ENCODE assay signal across 36 cellular contexts in the genomic region with DNA sequence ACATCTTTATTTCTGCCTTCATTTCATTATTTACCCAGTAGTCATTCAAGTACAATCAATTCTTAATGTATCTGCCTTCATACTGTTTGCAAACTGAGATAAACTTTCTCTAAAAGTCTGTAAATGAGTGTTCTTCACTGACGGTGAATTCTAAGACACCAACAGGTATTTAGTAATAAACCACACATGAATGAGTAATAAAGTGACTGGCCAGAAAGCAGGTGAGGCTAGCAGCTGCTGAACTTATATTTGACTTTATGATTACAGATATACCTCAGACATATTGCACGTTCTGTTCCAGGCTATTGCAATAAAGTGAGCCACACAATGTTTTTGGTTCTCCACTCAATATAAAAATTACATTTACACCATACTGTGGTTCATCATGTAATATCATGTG.
"Had no signal": no experiment of that assay in that cellular context is flagged by ENCODE, and none has a peak within 500 bp of the region (broad histone marks: within the 10 kb centered on the region; RNA-seq: fewer than 3 reads in every experiment).

No MANE protein-coding gene starts in this region.

- H3K27me3 Mint-ChIP-seq: activated B cell treated with CpG ODN at 0.5 μM for 24 hours; activated CD8-positive, alpha-beta T cell treated with anti-CD3 and anti-CD28 coated beads for 36 hours; activated naive CD4-positive, alpha-beta T cell treated with anti-CD3 and anti-CD28 coated beads, Interleukin-2, amount 50 U/mL, for 24 hours; activated naive CD8-positive, alpha-beta T cell treated with anti-CD3 and anti-CD28 coated beads for 36 hours; activated naive CD8-positive, alpha-beta T cell treated with anti-CD3 and anti-CD28 coated beads, Interleukin-2, amount 50 U/mL, for 24 hours; central memory CD8-positive, alpha-beta T cell; dendritic cell treated with granulocyte-macrophage colony-stimulating factor and Interleukin-4, amounts not matched to agents 40 ng/mL and 50 ng/mL, for 4 days; T-helper 17 cell had no signal

- H3K27me3 ChIP-seq: adrenal gland, body of pancreas, dorsolateral prefrontal cortex, esophagus muscularis mucosa, foreskin keratinocyte, gastrocnemius medialis, heart left ventricle had no signal

- H3K9me3 ChIP-seq: adrenal gland, body of pancreas, esophagus muscularis mucosa, gastrocnemius medialis, heart left ventricle had no signal

- H3K27ac Mint-ChIP-seq: activated B cell treated with CpG ODN at 0.5 μM for 24 hours; activated CD8-positive, alpha-beta T cell treated with anti-CD3 and anti-CD28 coated beads for 36 hours; activated naive CD4-positive, alpha-beta T cell treated with anti-CD3 and anti-CD28 coated beads for 36 hours; activated naive CD4-positive, alpha-beta T cell treated with anti-CD3 and anti-CD28 coated beads, Interleukin-2, amount 50 U/mL, for 24 hours; activated naive CD8-positive, alpha-beta T cell treated with anti-CD3 and anti-CD28 coated beads for 36 hours; activated naive CD8-positive, alpha-beta T cell treated with anti-CD3 and anti-CD28 coated beads, Interleukin-2, amount 50 U/mL, for 24 hours; activated T-helper 1 cell treated with anti-CD3 and anti-CD28 coated beads, Interleukin-12 subunit alpha, Interleukin-12 subunit beta, Interleukin-2, Interleukin-4 antibody, amounts not matched to agents 30 ng/mL and 10 ng/mL and 1 ng/mL, durations not matched to agents 14 hours and 24 hours and 36 hours; activated T-helper 2 cell treated with anti-CD3 and anti-CD28 coated beads, Interferon-gamma antibody, Interleukin-2, Interleukin-4, amounts not matched to agents 10 μg/mL and 5 μg/mL and 100 μg/mL, durations not matched to agents 14 hours and 24 hours and 36 hours; dendritic cell treated with granulocyte-macrophage colony-stimulating factor and Interleukin-4, amounts not matched to agents 40 ng/mL and 50 ng/mL, for 4 days; endodermal cell; T-helper 17 cell; T-helper 2 cell treated with Interferon-gamma antibody and Interleukin-4, amounts not matched to agents 5 μg/mL and 100 μg/mL, for 36 hours had no signal

- H3K9me3 Mint-ChIP-seq: endodermal cell had no signal

- H3K4me1 ChIP-seq: adrenal gland, body of pancreas, esophagus muscularis mucosa, foreskin keratinocyte, gastrocnemius medialis had no signal

- DNase-seq: activated B cell treated with CpG ODN at 0.5 μM for 24 hours; activated CD4-positive, alpha-beta T cell treated with anti-CD3 and anti-CD28 coated beads for 48 hours; activated CD4-positive, alpha-beta T cell treated with anti-CD3 and anti-CD28 coated beads, Interleukin-2, amount 50 U/mL, for 1 hour; activated CD4-positive, alpha-beta T cell treated with anti-CD3 and anti-CD28 coated beads, Interleukin-2, amount 50 U/mL, for 48 hours; activated CD8-positive, alpha-beta memory T cell treated with anti-CD3 and anti-CD28 coated beads for 24 hours; activated CD8-positive, alpha-beta T cell treated with anti-CD3 and anti-CD28 coated beads for 36 hours; activated effector memory CD4-positive, alpha-beta T cell treated with anti-CD3 and anti-CD28 coated beads, Interleukin-2, amount 50 U/mL, for 16 hours; activated naive CD4-positive, alpha-beta T cell treated with anti-CD3 and anti-CD28 coated beads for 36 hours; activated naive CD8-positive, alpha-beta T cell treated with anti-CD3 and anti-CD28 coated beads for 36 hours; activated naive CD8-positive, alpha-beta T cell treated with anti-CD3 and anti-CD28 coated beads, Interleukin-2, amount 50 U/mL, for 24 hours; activated T-cell treated with anti-CD3 and anti-CD28 coated beads, Interleukin-2, amount 50 U/mL, for 48 hours; adrenal gland; amygdala; aorta; body of pancreas; dorsolateral prefrontal cortex; effector memory CD4-positive, alpha-beta T cell; endodermal cell; erythroblast; gastrocnemius medialis; glutamatergic neuron; heart left ventricle; T-helper 1 cell; T-helper 17 cell; T1000; WERI-Rb-1 had no signal

- H3K36me3 ChIP-seq: adrenal gland, esophagus muscularis mucosa, gastrocnemius medialis, heart left ventricle, WERI-Rb-1 had no signal

- H3K4me3 ChIP-seq: adrenal gland, body of pancreas, coronary artery, dorsolateral prefrontal cortex, esophagus muscularis mucosa, gastrocnemius medialis, heart left ventricle had no signal

- H3K4me1 Mint-ChIP-seq: activated B cell treated with CpG ODN at 0.5 μM for 24 hours; activated naive CD4-positive, alpha-beta T cell treated with anti-CD3 and anti-CD28 coated beads, Interleukin-2, amount 50 U/mL, for 24 hours; activated naive CD8-positive, alpha-beta T cell treated with anti-CD3 and anti-CD28 coated beads for 36 hours; activated naive CD8-positive, alpha-beta T cell treated with anti-CD3 and anti-CD28 coated beads, Interleukin-2, amount 50 U/mL, for 24 hours; central memory CD8-positive, alpha-beta T cell; endodermal cell; T-helper 17 cell had no signal

- ATAC-seq: activated CD4-positive, CD25-positive, alpha-beta regulatory T cell treated with anti-CD3 and anti-CD28 coated beads, Interleukin-2, amount 50 U/mL, for 24 hours; activated CD8-positive, alpha-beta T cell treated with anti-CD3 and anti-CD28 coated beads for 36 hours; activated naive CD8-positive, alpha-beta T cell treated with anti-CD3 and anti-CD28 coated beads, Interleukin-2, amount 50 U/mL, for 24 hours; body of pancreas; foreskin keratinocyte; gastrocnemius medialis; heart left ventricle; T-helper 17 cell had no signal

- H3K36me3 Mint-ChIP-seq: activated naive CD8-positive, alpha-beta T cell treated with anti-CD3 and anti-CD28 coated beads for 36 hours had no signal

- H3K27ac ChIP-seq: adrenal gland, body of pancreas, coronary artery, dorsolateral prefrontal cortex, esophagus muscularis mucosa, foreskin keratinocyte, gastrocnemius medialis, heart left ventricle, WERI-Rb-1 had no signal

- H3K4me3 Mint-ChIP-seq: activated B cell treated with CpG ODN at 0.5 μM for 24 hours; activated CD8-positive, alpha-beta T cell treated with anti-CD3 and anti-CD28 coated beads for 36 hours; activated naive CD4-positive, alpha-beta T cell treated with anti-CD3 and anti-CD28 coated beads for 36 hours; activated naive CD4-positive, alpha-beta T cell treated with anti-CD3 and anti-CD28 coated beads, Interleukin-2, amount 50 U/mL, for 24 hours; activated naive CD8-positive, alpha-beta T cell treated with anti-CD3 and anti-CD28 coated beads for 36 hours; activated naive CD8-positive, alpha-beta T cell treated with anti-CD3 and anti-CD28 coated beads, Interleukin-2, amount 50 U/mL, for 24 hours; activated T-helper 1 cell treated with anti-CD3 and anti-CD28 coated beads, Interleukin-12 subunit alpha, Interleukin-12 subunit beta, Interleukin-2, Interleukin-4 antibody, amounts not matched to agents 30 ng/mL and 10 ng/mL and 1 ng/mL, durations not matched to agents 14 hours and 24 hours and 36 hours; central memory CD8-positive, alpha-beta T cell; dendritic cell treated with granulocyte-macrophage colony-stimulating factor and Interleukin-4, amounts not matched to agents 40 ng/mL and 50 ng/mL, for 4 days; endodermal cell; T-helper 17 cell; T-helper 2 cell treated with Interferon-gamma antibody and Interleukin-4, amounts not matched to agents 5 μg/mL and 100 μg/mL, for 36 hours had no signal
